ENCODE assay signal across 10 cellular contexts in the genomic region with DNA sequence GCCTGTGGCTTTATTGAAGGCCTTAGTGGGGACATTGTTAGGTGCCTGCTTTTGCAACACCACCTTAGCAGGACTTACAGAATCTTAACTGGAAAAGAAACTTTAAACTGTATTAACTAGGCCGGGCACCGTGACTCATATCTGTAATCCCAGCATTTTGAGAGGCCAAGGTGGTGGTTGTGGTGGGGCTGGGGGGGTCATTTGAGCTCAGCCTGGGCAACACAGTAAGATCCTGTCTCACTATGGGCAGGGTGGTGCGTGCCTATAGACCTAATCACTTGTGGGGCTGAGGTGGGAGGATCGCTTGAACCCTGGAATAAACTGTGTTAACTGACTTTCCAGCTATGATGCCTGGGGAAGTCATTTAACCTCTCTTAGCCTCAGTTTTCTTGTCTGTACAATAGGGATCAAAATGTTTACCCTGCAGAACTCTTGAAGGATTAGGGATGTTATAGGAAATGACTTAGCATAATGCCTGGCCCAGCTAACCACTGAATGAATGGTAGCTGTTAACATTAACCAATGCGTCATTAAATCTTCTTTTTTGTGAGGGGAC. TPM values are rescaled to one million over a fixed set of nuclear protein-coding genes. Genes with fewer than 3 reads are reported as not detected.
DNase-seq lines count a peak whose midpoint lies in the region; ATAC-seq and TF ChIP-seq lines count a peak whose summit lies in the region.
"Had no signal": no experiment of that assay in that cellular context is flagged by ENCODE, and none has a peak within 500 bp of the region (broad histone marks: within the 10 kb centered on the region; RNA-seq: fewer than 3 reads in every experiment).

No MANE protein-coding gene starts in this region.

- no peak for DNase-seq in heart right ventricle
- DNase-seq in Right ventricle myocardium superior, result no peak
- peak; percentile 40 for DNase-seq in OCI-M1 (lab: John Stamatoyannopoulos, UW)
- peak; percentile 12 for DNase-seq in fibroblast of gingiva (ENCODE audit: low read depth)
- DNase-seq in upper lobe of right lung, result no peak
- no peak for DNase-seq in T-helper 9 cell
- no peak for DNase-seq in NCI-H774 (lab: John Stamatoyannopoulos, UW)
- DNase-seq in T1000 (lab: John Stamatoyannopoulos, UW), result no peak
- DNase-seq: activated CD4-positive, CD25-positive, alpha-beta regulatory T cell treated with anti-CD3 and anti-CD28 coated beads, Interleukin-2, amount 50 U/mL, for 72 hours had no signal

- WGBS in heart right ventricle, 2 donors, result 91 to 93% methylated on average over 5 of the region's 5 CpGs

- H3K4me1 ChIP-seq in heart right ventricle, result peaks cover 10 to 79% (median 43%) of the 10 kb centered on the region in 9 donors
- H3K4me1 ChIP-seq in upper lobe of right lung, result peaks cover 41% of the 10 kb centered on the region

- peak overlapping the region in 1 of 10 donors; percentile 22 for H3K4me3 ChIP-seq in heart right ventricle
- H3K4me3 ChIP-seq in upper lobe of right lung, result no peak overlapping the region

- H3K27ac ChIP-seq in heart right ventricle (peak overlapping the region in 7 of 10 donors; percentile 13 to 89 (median 39)), upper lobe of right lung (peak overlapping the region; percentile 77)
- H3K27ac ChIP-seq: C4-2B had no signal

- H3K36me3 ChIP-seq in heart right ventricle, result no peaks in the 10 kb centered on the region
- H3K36me3 ChIP-seq in upper lobe of right lung, result no peaks in the 10 kb centered on the region

- H3K27me3 ChIP-seq in heart right ventricle, result no peaks in the 10 kb centered on the region
- no peaks in the 10 kb centered on the region for H3K27me3 ChIP-seq in upper lobe of right lung

- TF ChIP-seq CTCF in heart right ventricle (IDR thresholded peaks at IDR 0.05), result no peak
- TF ChIP-seq CTCF in upper lobe of right lung (IDR thresholded peaks at IDR 0.05), result no peak

- ATAC-seq in heart right ventricle (no peak), Right ventricle myocardium superior (ENCODE audit: poor library complexity) (no peak), upper lobe of right lung (no peak)

- intact Hi-C loops in heart right ventricle (cut with DNase I) (no loop called here), Right ventricle myocardium superior (cut with DNase I) (no loop called here), upper lobe of right lung (cut with DNase I) (no loop called here)

- H3K9me3 ChIP-seq in heart right ventricle (no peaks in the 10 kb centered on the region), upper lobe of right lung (no peaks in the 10 kb centered on the region)

RNA-seq across cellular contexts. Expression of gene IER5, which starts 39.5 kb away (rescaled TPM):
- total RNA-seq in heart right ventricle (10 to 100 TPM; 10.7 to 87.5 (median 18.7) TPM), Right ventricle myocardium superior (15.1 TPM), upper lobe of right lung (32.0 TPM)
- polyA plus RNA-seq in heart right ventricle, result 10 to 100 TPM; 16.3 to 21.7 TPM

Comparison
In these comparisons a context has a peak if more than half of its experiments do, and no peak if none do; other contexts are left out.
1. DNase-seq: peak in OCI-M1 (single experiment) and fibroblast of gingiva (single experiment); none in heart right ventricle (0 of 2), Right ventricle myocardium superior (single experiment), upper lobe of right lung (single experiment), T-helper 9 cell (single experiment), NCI-H774 (single experiment) and T1000 (single experiment).